In genomic region chr13:31011193-31011860, GRCh38 we compare ENCODE assay signal across 22 cellular contexts.
DNase-seq lines count a peak whose midpoint lies in the region; ATAC-seq and TF ChIP-seq lines count a peak whose summit lies in the region.
"Had no signal": no experiment of that assay in that cellular context is flagged by ENCODE, and none has a peak within 500 bp of the region (broad histone marks: within the 10 kb centered on the region; RNA-seq: fewer than 3 reads in every experiment).

No MANE protein-coding gene starts in this region.

- H3K9me3 Mint-ChIP-seq in GM23338 (no peaks in the 10 kb centered on the region), nephron (no peaks in the 10 kb centered on the region)
- H3K9me3 Mint-ChIP-seq: CD8-positive, alpha-beta T cell; central memory CD8-positive, alpha-beta T cell; T-helper 2 cell treated with Interferon-gamma antibody and Interleukin-4, amounts not matched to agents 5 μg/mL and 100 μg/mL, for 36 hours had no signal

- H3K27me3 Mint-ChIP-seq in GM23338 (ENCODE audit: insufficient read depth, low read depth, poor library complexity) = peaks cover 4% of the 10 kb centered on the region
- peaks cover 3% of the 10 kb centered on the region for H3K27me3 Mint-ChIP-seq in nephron (ENCODE audit: low read depth)

- no peaks in the 10 kb centered on the region for H3K36me3 ChIP-seq in GM23338 (ENCODE audit: insufficient read depth)
- H3K36me3 ChIP-seq: right atrium auricular region, upper lobe of left lung had no signal

- H3K36me3 Mint-ChIP-seq in GM23338 (ENCODE audit: low read depth) (no peaks in the 10 kb centered on the region), nephron (ENCODE audit: low read depth) (no peaks in the 10 kb centered on the region)
- H3K36me3 Mint-ChIP-seq: CD8-positive, alpha-beta T cell had no signal

- peaks cover 28% of the 10 kb centered on the region for H3K4me1 ChIP-seq in GM23338 (ENCODE audit: insufficient read depth)
- H3K4me1 ChIP-seq: right atrium auricular region, upper lobe of left lung had no signal

- no peak overlapping the region for H2AFZ ChIP-seq in GM23338

- no peak for TF ChIP-seq CTCF in GM23338 (conservative IDR thresholded peaks at IDR 0.05; ENCODE audit: low read depth in 2 of 2)
- no peak for TF ChIP-seq CTCF in nephron (IDR thresholded peaks at IDR 0.05; ENCODE audit: unreplicated experiment in 3 of 3)

- no peaks in the 10 kb centered on the region for H4K20me1 ChIP-seq in GM23338 (replicated peaks; ENCODE audit: insufficient read depth)

- DNase-seq in GM23338 (ENCODE audit: low spot score) (peak; percentile 64), NCI-H1048 (lab: John Stamatoyannopoulos, UW) (peak; percentile 44), astrocyte of the hippocampus (ENCODE audit: low read depth, low spot score) (peak; percentile 20), NCI-H2081 treated with DMSO at 0.1 percent for 48 hours (lab: John Stamatoyannopoulos, UW) (no peak), DMS79 treated with DMSO at 0.1 percent for 48 hours (lab: John Stamatoyannopoulos, UW) (no peak), SIG-M5 (lab: John Stamatoyannopoulos, UW) (no peak)
- DNase-seq: activated naive CD4-positive, alpha-beta T cell treated with anti-CD3 and anti-CD28 coated beads, Interleukin-2, amount 50 U/mL, for 16 hours; activated T-cell treated with anti-CD3 and anti-CD28 coated beads, Interleukin-2, amount 50 U/mL, for 48 hours; aorta; CD8-positive, alpha-beta T cell; foreskin melanocyte; hypothalamus; kidney glomerular epithelial cell; NCI-H1417 treated with DMSO at 0.1 percent for 48 hours; NK-92 treated with Interleukin-12 subunit alpha and Interleukin-12 subunit beta, amount 100 ng/mL, for 24 hours; stimulated activated CD4-positive, alpha-beta T cell treated with anti-CD3 and anti-CD28 coated beads, Interleukin-12 subunit alpha, Interleukin-12 subunit beta, amount 100 ng/mL, for 4 hours; upper lobe of left lung had no signal

- no peaks in the 10 kb centered on the region for H3F3A ChIP-seq in GM23338 (replicated peaks; ENCODE audit: low read depth)

- H3K27ac ChIP-seq in GM23338 (ENCODE audit: low read depth) = 0 out of 2 replicates have a peak overlapping the region, but pooled peaks have one; percentile 3
- H3K27ac ChIP-seq: right atrium auricular region, upper lobe of left lung had no signal

- H3K4me1 Mint-ChIP-seq in GM23338 (peaks cover 30% of the 10 kb centered on the region), nephron (peaks cover 27% of the 10 kb centered on the region)

- no peaks in the 10 kb centered on the region for H3K27me3 ChIP-seq in GM23338 (ENCODE audit: insufficient read depth)
- H3K27me3 ChIP-seq: right atrium auricular region, upper lobe of left lung had no signal

- ATAC-seq in GM23338 (peak; percentile 86), GM21576 (IDR thresholded peaks at IDR 0.05; ENCODE audit: unreplicated experiment) (no peak)
- ATAC-seq: CD8-positive, alpha-beta T cell had no signal

- peak overlapping the region; percentile 65 for H3K4me2 ChIP-seq in GM23338

- H3K4me3 Mint-ChIP-seq in GM23338 (peak overlapping the region; percentile 28), nephron (no peak overlapping the region)
- H3K4me3 Mint-ChIP-seq: CD8-positive, alpha-beta T cell; central memory CD8-positive, alpha-beta T cell; T-helper 2 cell treated with Interferon-gamma antibody and Interleukin-4, amounts not matched to agents 5 μg/mL and 100 μg/mL, for 36 hours had no signal

- peak overlapping the region; percentile 62 for H3K27ac Mint-ChIP-seq in GM23338
- peak overlapping the region in 2 of 3 experiments; percentile 20 to 67 for H3K27ac Mint-ChIP-seq in nephron
- H3K27ac Mint-ChIP-seq: CD8-positive, alpha-beta T cell; T-helper 2 cell treated with Interferon-gamma antibody and Interleukin-4, amounts not matched to agents 5 μg/mL and 100 μg/mL, for 36 hours had no signal

- no peaks in the 10 kb centered on the region for H3K9me2 ChIP-seq in GM23338 (ENCODE audit: insufficient read depth)

- peak overlapping the region; percentile 22; the same call in 1 of the 2 replicates for H3K4me3 ChIP-seq in GM23338
- H3K4me3 ChIP-seq: right atrium auricular region, upper lobe of left lung had no signal

- H3K79me2 ChIP-seq in GM23338 (replicated peaks; ENCODE audit: insufficient read depth) = no peaks in the 10 kb centered on the region

TF ChIP-seq in GM23338, 12 proteins besides CTCF, POLR2A, EP300 and RAD21 (continues in another document):
- TF ChIP-seq NANOG (IDR thresholded peaks at IDR 0.05; ENCODE audit: borderline replicate concordance) (no peak), EZH2 (IDR thresholded peaks at IDR 0.05; ENCODE audit: low read depth, unreplicated experiment) (no peak), ZNF331 (CRISPR knock-in tag; IDR thresholded peaks at IDR 0.05; ENCODE audit: low read depth) (no peak), JUNB (IDR thresholded peaks at IDR 0.05; ENCODE audit: unreplicated experiment) (no peak), POLR2AphosphoS5 (IDR thresholded peaks at IDR 0.05; ENCODE audit: low read depth) (no peak), EZH2phosphoT487 (IDR thresholded peaks at IDR 0.05; ENCODE audit: unreplicated experiment) (no peak), ZNF462 (CRISPR knock-in tag; IDR thresholded peaks at IDR 0.05) (no peak), CREB1 (CRISPR knock-in tag; IDR thresholded peaks at IDR 0.05; ENCODE audit: low read depth) (no peak), ETS1 (IDR thresholded peaks at IDR 0.05) (no peak)

Comparison
In these comparisons a context has a peak if more than half of its experiments do, and no peak if none do; other contexts are left out.
1. DNase-seq: peak in GM23338 (single experiment), NCI-H1048 (single experiment) and astrocyte of the hippocampus (single experiment); none in NCI-H2081 treated with DMSO at 0.1 percent for 48 hours (single experiment), DMS79 treated with DMSO at 0.1 percent for 48 hours (single experiment) and SIG-M5 (single experiment).